Comparison of ENCODE assay signal across 1 cellular context in genomic region chr1:117821782-117822447, GRCh38.
TF ChIP-seq lines count a peak whose summit lies in the region.

No MANE protein-coding gene starts in this region.

TF ChIP-seq in A549, 52 proteins besides CTCF, POLR2A, EP300 and RAD21 (continued from another document):
- TF ChIP-seq REST (IDR thresholded peaks at IDR 0.05): no peak
- peak; percentile 90; the same call in 1 of the 2 replicates for TF ChIP-seq HOXB5 (CRISPR knock-in tag; IDR thresholded peaks at IDR 0.05)
- TF ChIP-seq PHF8 (IDR thresholded peaks at IDR 0.05; ENCODE audit: borderline replicate concordance, low read depth): no peak
- no peak for TF ChIP-seq ZFP36 (IDR thresholded peaks at IDR 0.05; ENCODE audit: borderline replicate concordance, partially characterized antibody)
- TF ChIP-seq ESRRA (IDR thresholded peaks at IDR 0.05; ENCODE audit: borderline replicate concordance, low read length): no peak
- no peak for TF ChIP-seq MYC (IDR thresholded peaks at IDR 0.05; ENCODE audit: borderline replicate concordance, low read length)
